ENCODE assay signal across 26 cellular contexts in genomic region chr5:55432549-55432948, GRCh38.
"Had no signal": no experiment of that assay in that cellular context is flagged by ENCODE, and none has a peak within 500 bp of the region (broad histone marks: within the 10 kb centered on the region; RNA-seq: fewer than 3 reads in every experiment).

No MANE protein-coding gene starts in this region.

- DNase-seq: cortex of kidney; effector memory CD8-positive, alpha-beta T cell; foreskin fibroblast; gastrocnemius medialis; heart right ventricle; hippocampal formation; left cardiac atrium; left lung; mammary epithelial cell; mesendoderm; midbrain; naive thymus-derived CD4-positive, alpha-beta T cell; nucleus accumbens; psoas muscle; sigmoid colon; stimulated activated CD4-positive, alpha-beta T cell treated with anti-CD3 and anti-CD28 coated beads, Interleukin-2, amount 100 ng/mL, for 24 hours; stimulated activated CD4-positive, alpha-beta T cell treated with anti-CD3 and anti-CD28 coated beads, Interleukin-4, amount 100 ng/mL, for 24 hours; stimulated activated naive CD8-positive, alpha-beta T cell treated with anti-CD3 and anti-CD28 coated beads, Interleukin-15, Interleukin-2, amounts not matched to agents 100 U/mL and 50 U/mL, for 24 hours; substantia nigra; testis; tibial artery had no signal

- H3K4me3 ChIP-seq: gastrocnemius medialis, heart right ventricle, left lung, psoas muscle, sigmoid colon, testis, tibial artery had no signal

- H3K27ac Mint-ChIP-seq: effector memory CD8-positive, alpha-beta T cell; naive thymus-derived CD4-positive, alpha-beta T cell; nephron; type B pancreatic cell had no signal

- H3K27me3 Mint-ChIP-seq: effector memory CD8-positive, alpha-beta T cell; naive thymus-derived CD4-positive, alpha-beta T cell; type B pancreatic cell had no signal

- H3K27me3 ChIP-seq: gastrocnemius medialis, heart right ventricle, left lung, sigmoid colon, testis, tibial artery had no signal

- ATAC-seq: effector memory CD8-positive, alpha-beta T cell; esophagus mucosa; gastrocnemius medialis; heart right ventricle; left cardiac atrium; left lung; naive thymus-derived CD4-positive, alpha-beta T cell; psoas muscle; right cardiac atrium; stimulated activated effector memory CD8-positive, alpha-beta T cell treated with anti-CD3 and anti-CD28 coated beads, Interleukin-12 subunit alpha, Interleukin-12 subunit beta, amount 100 ng/mL, for 72 hours; stimulated activated naive CD8-positive, alpha-beta T cell treated with anti-CD3 and anti-CD28 coated beads, Interleukin-15, Interleukin-2, amounts not matched to agents 100 U/mL and 50 U/mL, for 24 hours had no signal

- H3K27ac ChIP-seq: heart right ventricle, left lung, testis had no signal

- H3K4me3 Mint-ChIP-seq: effector memory CD8-positive, alpha-beta T cell; naive thymus-derived CD4-positive, alpha-beta T cell; nephron; stimulated activated effector memory CD8-positive, alpha-beta T cell treated with anti-CD3 and anti-CD28 coated beads, Interleukin-12 subunit alpha, Interleukin-12 subunit beta, amount 100 ng/mL, for 72 hours; type B pancreatic cell had no signal

- H3K9me3 ChIP-seq: gastrocnemius medialis, psoas muscle, sigmoid colon, testis, tibial artery had no signal
